8 cellular contexts compared by ENCODE assay signal in the genomic region with DNA sequence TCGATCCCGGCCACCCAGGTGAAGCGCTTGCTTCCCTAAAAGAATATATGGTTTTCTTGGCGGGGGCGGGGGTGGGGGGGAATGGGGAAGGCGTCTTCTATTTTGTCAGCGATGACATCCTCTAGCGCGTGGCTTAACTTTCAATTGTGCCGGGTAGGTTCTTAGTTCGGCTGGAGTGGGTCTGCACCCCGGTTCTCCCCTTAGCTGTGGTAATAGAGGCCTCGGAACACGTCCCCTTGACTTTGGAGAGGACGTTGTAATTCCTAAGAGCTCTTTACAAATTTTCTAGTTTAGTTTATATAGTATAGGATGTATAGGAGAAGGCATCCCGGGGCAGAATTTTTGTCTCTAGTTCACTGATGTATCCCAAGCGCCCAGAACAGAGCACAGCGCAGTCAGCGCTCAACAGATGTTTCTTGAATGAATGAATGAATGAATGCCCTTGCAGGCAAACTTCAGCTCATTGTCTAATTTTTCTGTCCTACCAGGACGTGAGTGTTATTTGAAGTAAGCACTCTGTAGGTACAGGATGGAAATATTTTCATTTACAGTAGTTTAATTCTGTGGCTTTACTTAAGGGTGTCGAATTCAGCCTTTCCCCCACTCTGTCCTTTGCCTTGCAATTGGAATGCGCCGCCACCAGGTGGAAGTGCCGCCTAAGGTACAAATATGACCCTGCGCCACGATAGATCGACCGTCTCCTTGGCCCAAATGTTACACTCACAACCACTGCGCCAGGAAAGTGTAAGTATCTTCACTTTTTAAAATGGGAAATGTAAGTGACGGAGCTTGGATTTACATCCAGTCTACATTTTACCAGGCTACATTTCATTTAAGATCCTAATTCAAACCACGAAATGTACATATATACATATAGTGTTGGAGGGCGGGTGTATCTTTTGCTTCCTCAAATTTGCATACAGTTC. TPM values are rescaled to one million over a fixed set of nuclear protein-coding genes. Genes with fewer than 3 reads are reported as not detected.
DNase-seq lines count a peak whose midpoint lies in the region; ATAC-seq, FAIRE-seq and TF ChIP-seq lines count a peak whose summit lies in the region.

No MANE protein-coding gene starts in this region.

- BruUV-seq in A673 (replicated peaks; lab: Mats Ljungman, UMichigan), result no TSS peak

- H2AFZ ChIP-seq in smooth muscle cell (ENCODE audit: low read depth), result peak overlapping the region; percentile 87

- intact Hi-C loops in A673 (cut with micrococcal nuclease; ENCODE audit: unreplicated experiment), result loop anchor here (1.0 to 10.0 kb wide), 8 partner anchors 100 to 1237 kb away; partner anchors contain the start of gene ADAMTS1

- CTCF ChIA-PET in A673 (lab: Charles Lee), result interaction anchor here (0.6 to 1.3 kb wide), 5 partner anchors 117 to 486 kb away, joined by 3 to 4 read pairs (median 4); no protein-coding TSS in a partner anchor

- H3K4me1 Mint-ChIP-seq in immature natural killer cell, result peaks cover 32 to 51% of the 10 kb centered on the region in 2 donors

- peaks cover 10% of the 10 kb centered on the region for H3K79me2 ChIP-seq in smooth muscle cell (ENCODE audit: low read depth)

- H4K20me1 ChIP-seq in smooth muscle cell (ENCODE audit: low read depth), result no peaks in the 10 kb centered on the region

- H3K27ac Mint-ChIP-seq in immature natural killer cell, result peak overlapping the region; percentile 40 to 92 (median 64)

- TF ChIP-seq CTCF in A673 (conservative IDR thresholded peaks at IDR 0.05; ENCODE audit: low read depth, low read length) (peak; percentile 95), WI38 (IDR thresholded peaks at IDR 0.05; ENCODE audit: low read depth, low read length) (peak; percentile 91), bronchial epithelial cell (IDR thresholded peaks at IDR 0.05; ENCODE audit: insufficient read depth, low read length, severe bottlenecking) (peak; percentile 81), smooth muscle cell (IDR thresholded peaks at IDR 0.05; ENCODE audit: borderline replicate concordance, insufficient read depth, poor library complexity, severe bottlenecking) (peak; percentile 94)

- H3K4me3 Mint-ChIP-seq in immature natural killer cell, result peak overlapping the region; percentile 97 to 100 (median 99)

- no peaks in the 10 kb centered on the region for H3K27me3 ChIP-seq in A673 (replicated peaks; ENCODE audit: insufficient read depth, low read depth, low read length, poor library complexity)
- no peaks in the 10 kb centered on the region for H3K27me3 ChIP-seq in bronchial epithelial cell (ENCODE audit: control insufficient read depth, insufficient read depth, low read length)
- H3K27me3 ChIP-seq in smooth muscle cell (ENCODE audit: low read depth), result no peaks in the 10 kb centered on the region

- H3K9me3 ChIP-seq in A673 (ENCODE audit: low read depth, low read length, poor library complexity, severe bottlenecking), result no peaks in the 10 kb centered on the region
- H3K9me3 ChIP-seq in smooth muscle cell (replicated peaks; ENCODE audit: low read depth), result no peaks in the 10 kb centered on the region

- POLR2A ChIA-PET in A673 (lab: Charles Lee; ENCODE audit: low non-redundant PET), result no interaction called here

- no peaks in the 10 kb centered on the region for H3F3A ChIP-seq in smooth muscle cell (ENCODE audit: low read depth)

- DNase-seq in A673 (ENCODE audit: low spot score) (peak; percentile 88), NCI-H2107 treated with DMSO at 0.1 percent for 48 hours (lab: John Stamatoyannopoulos, UW; ENCODE audit: unreplicated experiment) (peak; percentile 59), bronchial epithelial cell (ENCODE audit: low read depth) (peak; percentile 71), immature natural killer cell (peak; percentile 60 to 73 (median 63)), smooth muscle cell (lab: John Stamatoyannopoulos, UW; ENCODE audit: unreplicated experiment) (peak; percentile 11)

- H3K4me3 ChIP-seq in A673 (ENCODE audit: low read depth, low read length, poor library complexity, severe bottlenecking), result peak overlapping the region; percentile 86
- peak overlapping the region; percentile 88 for H3K4me3 ChIP-seq in WI38 (ENCODE audit: low read depth, low read length)
- H3K4me3 ChIP-seq in bronchial epithelial cell (ENCODE audit: low read depth, low read length), result peak overlapping the region; percentile 84
- peak overlapping the region; percentile 92 for H3K4me3 ChIP-seq in smooth muscle cell

- peaks cover 0 to 4% (median 0%) of the 10 kb centered on the region in 3 donors for H3K27me3 Mint-ChIP-seq in immature natural killer cell (ENCODE audit: low read depth in 3 of 3)

- H3K36me3 Mint-ChIP-seq in immature natural killer cell, result peaks cover 5 to 11% (median 6%) of the 10 kb centered on the region in 3 donors

- H3K9ac ChIP-seq in smooth muscle cell (ENCODE audit: low read depth), result peak overlapping the region; percentile 83

- H3K27ac ChIP-seq in A673 (ENCODE audit: low read depth, low read length, poor library complexity, severe bottlenecking), result no peak overlapping the region
- no peak overlapping the region for H3K27ac ChIP-seq in smooth muscle cell (ENCODE audit: low read depth)

- H3K9me3 Mint-ChIP-seq in immature natural killer cell, result no peaks in the 10 kb centered on the region

- no peak for FAIRE-seq in bronchial epithelial cell (lab: Jason Lieb, UNC)

- peaks cover 4% of the 10 kb centered on the region for H3K4me1 ChIP-seq in A673 (ENCODE audit: insufficient read depth, low read length, poor library complexity, severe bottlenecking)
- H3K4me1 ChIP-seq in smooth muscle cell (ENCODE audit: low read depth), result peaks cover 4% of the 10 kb centered on the region

- H3K36me3 ChIP-seq in A673 (ENCODE audit: insufficient read depth, low read length, poor library complexity, severe bottlenecking), result peaks cover 22% of the 10 kb centered on the region
- H3K36me3 ChIP-seq in bronchial epithelial cell (ENCODE audit: control insufficient read depth, insufficient read depth, low read length), result peaks cover 6% of the 10 kb centered on the region
- H3K36me3 ChIP-seq in smooth muscle cell (ENCODE audit: low read depth), result no peaks in the 10 kb centered on the region

- peak overlapping the region; percentile 91 for H3K4me2 ChIP-seq in smooth muscle cell

- 12% methylated on average over 32 of the region's 32 CpGs for WGBS in smooth muscle cell (ENCODE audit: low lambda C conversion rate)

- ATAC-seq in GM18519 (IDR thresholded peaks at IDR 0.05; ENCODE audit: low FRiP score, unreplicated experiment), result peak; percentile 68
- peak; percentile 74 for ATAC-seq in HG03066 (IDR thresholded peaks at IDR 0.05; ENCODE audit: low read depth, unreplicated experiment)

RNA-seq across cellular contexts. Expression of gene MRPL39, which starts 0.8 kb away (rescaled TPM):
- total RNA-seq in A673 (2021) (57.1 and 57.6 TPM in 2 replicates), bronchial epithelial cell (26.6 and 44.0 TPM in 2 replicates), smooth muscle cell (36.5 and 48.1 TPM in 2 replicates)
- polyA plus RNA-seq in immature natural killer cell (10 to 100 TPM; 20.2 to 33.0 (median 22.8) TPM), smooth muscle cell (56.6 and 62.0 TPM in 2 replicates)

RNA-seq across cellular contexts. Expression of gene JAM2, which starts 31.0 kb away (rescaled TPM):
- 1.7 and 5.2 TPM in 2 replicates for total RNA-seq in A673 (2021)
- total RNA-seq in bronchial epithelial cell, result under 0.01 TPM in 1 of 2 replicates, not detected in the other
- polyA plus RNA-seq in immature natural killer cell, result not detected
- total RNA-seq in smooth muscle cell, result 3.9 and 6.0 TPM in 2 replicates
- 5.5 and 9.0 TPM in 2 replicates for polyA plus RNA-seq in smooth muscle cell

Comparison
In these comparisons a context has a peak if more than half of its experiments do, and no peak if none do; other contexts are left out.
1. DNase-seq: peak in every context shown above with its lines; median percentile 88 in A673; 71 in bronchial epithelial cell; 63 in immature natural killer cell; 59 in NCI-H2107 treated with DMSO at 0.1 percent for 48 hours; 11 in smooth muscle cell.